ENCODE assay signal across 20 cellular contexts in genomic region chr9:72588336-72588735, GRCh38.
DNase-seq lines count a peak whose midpoint lies in the region; ATAC-seq and TF ChIP-seq lines count a peak whose summit lies in the region.
"Had no signal": no experiment of that assay in that cellular context is flagged by ENCODE, and none has a peak within 500 bp of the region (broad histone marks: within the 10 kb centered on the region; RNA-seq: fewer than 3 reads in every experiment).

No MANE protein-coding gene starts in this region.

- H3K36me3 ChIP-seq in gastroesophageal sphincter, result no peaks in the 10 kb centered on the region
- no peaks in the 10 kb centered on the region for H3K36me3 ChIP-seq in aorta (ENCODE audit: control insufficient read depth in 1 of 2, insufficient read depth in 2 of 2, low read length in 1 of 2)
- H3K36me3 ChIP-seq: esophagus squamous epithelium, upper lobe of right lung had no signal

- DNase-seq in activated CD4-positive, alpha-beta T cell treated with anti-CD3 and anti-CD28 coated beads, Interleukin-2, amount 10 ng/mL, durations not matched to agents 24 days and 14 days, result no peak
- DNase-seq in activated CD4-positive, alpha-beta T cell treated with anti-CD3 and anti-CD28 coated beads for 48 hours, result no peak
- DNase-seq in astrocyte of the cerebellum (ENCODE audit: low read depth) (peak; percentile 60), midbrain (lab: John Stamatoyannopoulos, UW) (peak; percentile 13), EL (no peak), aorta (no peak)
- DNase-seq in stimulated activated naive B cell treated with anti-CD40 and anti-IgM and Interleukin-4, amounts not matched to agents 10 μg/mL and 1 μg/mL and 100 μg/mL, for 72 hours, result no peak
- DNase-seq: activated CD4-positive, alpha-beta T cell treated with anti-CD3 and anti-CD28 coated beads, Interleukin-2, amount 50 U/mL, for 4 hours; CD8-positive, alpha-beta memory T cell; effector CD4-positive, alpha-beta T cell; esophagus squamous epithelium; left cardiac atrium; mucosa of descending colon; NCI-H1694 treated with DMSO at 0.1 percent for 48 hours; OCI-M1; stimulated activated naive CD4-positive, alpha-beta T cell; upper lobe of right lung had no signal

- peaks cover 0 to 58% (median 4%) of the 10 kb centered on the region in 3 donors for H3K4me1 ChIP-seq in gastroesophageal sphincter
- H3K4me1 ChIP-seq in aorta (ENCODE audit: control insufficient read depth in 1 of 2, insufficient read depth in 2 of 2, low read length in 2 of 2), result peaks cover 0 to 1% of the 10 kb centered on the region in 2 donors

- H3K4me3 ChIP-seq in astrocyte of the cerebellum (ENCODE audit: low read depth, low read length) (no peak overlapping the region), gastroesophageal sphincter (no peak overlapping the region), aorta (ENCODE audit: low read length in 2 of 2) (no peak overlapping the region)
- H3K4me3 ChIP-seq: esophagus squamous epithelium, mucosa of descending colon, smooth muscle cell, upper lobe of right lung had no signal

- peaks cover 3% of the 10 kb centered on the region for H3K27me3 Mint-ChIP-seq in activated CD4-positive, alpha-beta T cell treated with anti-CD3 and anti-CD28 coated beads, Interleukin-2, amount 10 ng/mL, durations not matched to agents 24 days and 14 days
- H3K27me3 Mint-ChIP-seq in stimulated activated naive B cell treated with anti-CD40 and anti-IgM and Interleukin-4, amounts not matched to agents 10 μg/mL and 1 μg/mL and 100 μg/mL, for 72 hours, result peaks cover 8 to 29% of the 10 kb centered on the region in 2 donors
- H3K27me3 Mint-ChIP-seq: activated naive CD4-positive, alpha-beta T cell treated with anti-CD3 and anti-CD28 coated beads, Interleukin-2, amount 50 U/mL, for 24 hours had no signal

- no peaks in the 10 kb centered on the region for H3K27me3 ChIP-seq in gastroesophageal sphincter
- H3K27me3 ChIP-seq in aorta (ENCODE audit: control insufficient read depth in 1 of 2, insufficient read depth in 2 of 2, low read length in 1 of 2), result no peaks in the 10 kb centered on the region
- H3K27me3 ChIP-seq: esophagus squamous epithelium, upper lobe of right lung had no signal

- H3K4me3 Mint-ChIP-seq in activated CD4-positive, alpha-beta T cell treated with anti-CD3 and anti-CD28 coated beads, Interleukin-2, amount 10 ng/mL, durations not matched to agents 24 days and 14 days, result no peak overlapping the region
- H3K4me3 Mint-ChIP-seq in stimulated activated naive B cell treated with anti-CD40 and anti-IgM and Interleukin-4, amounts not matched to agents 10 μg/mL and 1 μg/mL and 100 μg/mL, for 72 hours, result no peak overlapping the region
- H3K4me3 Mint-ChIP-seq: activated naive CD4-positive, alpha-beta T cell treated with anti-CD3 and anti-CD28 coated beads, Interleukin-2, amount 50 U/mL, for 24 hours; CD8-positive, alpha-beta memory T cell had no signal

- H3K4me1 Mint-ChIP-seq in activated CD4-positive, alpha-beta T cell treated with anti-CD3 and anti-CD28 coated beads, Interleukin-2, amount 10 ng/mL, durations not matched to agents 24 days and 14 days, result peaks cover 49% of the 10 kb centered on the region
- H3K4me1 Mint-ChIP-seq in stimulated activated naive B cell treated with anti-CD40 and anti-IgM and Interleukin-4, amounts not matched to agents 10 μg/mL and 1 μg/mL and 100 μg/mL, for 72 hours, result peaks cover 1 to 24% of the 10 kb centered on the region in 2 donors

- H3K9me3 Mint-ChIP-seq in activated CD4-positive, alpha-beta T cell treated with anti-CD3 and anti-CD28 coated beads, Interleukin-2, amount 10 ng/mL, durations not matched to agents 24 days and 14 days, result peaks cover 6% of the 10 kb centered on the region
- no peaks in the 10 kb centered on the region for H3K9me3 Mint-ChIP-seq in stimulated activated naive B cell treated with anti-CD40 and anti-IgM and Interleukin-4, amounts not matched to agents 10 μg/mL and 1 μg/mL and 100 μg/mL, for 72 hours
- H3K9me3 Mint-ChIP-seq: activated naive CD4-positive, alpha-beta T cell treated with anti-CD3 and anti-CD28 coated beads, Interleukin-2, amount 50 U/mL, for 24 hours; CD8-positive, alpha-beta memory T cell had no signal

- no peak for ATAC-seq in stimulated activated naive B cell treated with anti-CD40 and anti-IgM and Interleukin-4, amounts not matched to agents 10 μg/mL and 1 μg/mL and 100 μg/mL, for 72 hours (replicated peaks)
- ATAC-seq in gastroesophageal sphincter (no peak), aorta (ENCODE audit: low FRiP score) (no peak)
- ATAC-seq: left cardiac atrium, mucosa of descending colon, upper lobe of right lung had no signal

- peak overlapping the region; percentile 48 for H3K27ac Mint-ChIP-seq in activated CD4-positive, alpha-beta T cell treated with anti-CD3 and anti-CD28 coated beads, Interleukin-2, amount 10 ng/mL, durations not matched to agents 24 days and 14 days
- H3K27ac Mint-ChIP-seq in stimulated activated naive B cell treated with anti-CD40 and anti-IgM and Interleukin-4, amounts not matched to agents 10 μg/mL and 1 μg/mL and 100 μg/mL, for 72 hours, result no peak overlapping the region
- H3K27ac Mint-ChIP-seq: activated naive CD4-positive, alpha-beta T cell treated with anti-CD3 and anti-CD28 coated beads, Interleukin-2, amount 50 U/mL, for 24 hours had no signal

- H3K36me3 Mint-ChIP-seq in activated CD4-positive, alpha-beta T cell treated with anti-CD3 and anti-CD28 coated beads, Interleukin-2, amount 10 ng/mL, durations not matched to agents 24 days and 14 days (ENCODE audit: low read depth), result peaks cover 2% of the 10 kb centered on the region
- no peaks in the 10 kb centered on the region for H3K36me3 Mint-ChIP-seq in stimulated activated naive B cell treated with anti-CD40 and anti-IgM and Interleukin-4, amounts not matched to agents 10 μg/mL and 1 μg/mL and 100 μg/mL, for 72 hours
- H3K36me3 Mint-ChIP-seq: activated naive CD4-positive, alpha-beta T cell treated with anti-CD3 and anti-CD28 coated beads, Interleukin-2, amount 50 U/mL, for 24 hours had no signal

- H3K27ac ChIP-seq in gastroesophageal sphincter (peak overlapping the region in 1 of 4 donors; percentile 30), aorta (ENCODE audit: low read depth in 1 of 2, low read length in 2 of 2) (no peak overlapping the region)
- H3K27ac ChIP-seq: esophagus squamous epithelium, upper lobe of right lung had no signal

- H3K9me3 ChIP-seq in gastroesophageal sphincter (no peaks in the 10 kb centered on the region), aorta (ENCODE audit: control insufficient read depth, low read length) (no peaks in the 10 kb centered on the region)
- H3K9me3 ChIP-seq: esophagus squamous epithelium, mucosa of descending colon, upper lobe of right lung had no signal

- TF ChIP-seq EP300 in gastroesophageal sphincter (IDR thresholded peaks at IDR 0.05), result no peak

- TF ChIP-seq CTCF in astrocyte of the cerebellum (IDR thresholded peaks at IDR 0.05; ENCODE audit: low read depth, low read length, missing control alignments), result no peak
- TF ChIP-seq CTCF in gastroesophageal sphincter (IDR thresholded peaks at IDR 0.05), result no peak

- no peak for TF ChIP-seq POLR2A in gastroesophageal sphincter (IDR thresholded peaks at IDR 0.05)

- intact Hi-C loops in activated CD4-positive, alpha-beta T cell treated with anti-CD3 and anti-CD28 coated beads, Interleukin-2, amount 10 ng/mL, durations not matched to agents 24 days and 14 days (cut with micrococcal nuclease), result no loop called here
- intact Hi-C loops in aorta (cut with DNase I), result no loop called here

- in situ Hi-C loops in astrocyte of the cerebellum (cut with HindIII; ENCODE audit: low sequenced_read_pairs), result loop anchor here (25.0 kb wide), 1 partner anchor 201 kb away; no protein-coding TSS in a partner anchor

Comparison
In these comparisons a context has a peak if more than half of its experiments do, and no peak if none do; other contexts are left out.
1. DNase-seq: peak in astrocyte of the cerebellum (single experiment) and midbrain (single experiment); none in activated CD4-positive, alpha-beta T cell treated with anti-CD3 and anti-CD28 coated beads, Interleukin-2, amount 10 ng/mL, durations not matched to agents 24 days and 14 days (single experiment), activated CD4-positive, alpha-beta T cell treated with anti-CD3 and anti-CD28 coated beads for 48 hours (single experiment), stimulated activated naive B cell treated with anti-CD40 and anti-IgM and Interleukin-4, amounts not matched to agents 10 μg/mL and 1 μg/mL and 100 μg/mL, for 72 hours (single experiment), EL (single experiment) and aorta (0 of 2).